ENCODE assay signal across 16 cellular contexts in the genomic region with DNA sequence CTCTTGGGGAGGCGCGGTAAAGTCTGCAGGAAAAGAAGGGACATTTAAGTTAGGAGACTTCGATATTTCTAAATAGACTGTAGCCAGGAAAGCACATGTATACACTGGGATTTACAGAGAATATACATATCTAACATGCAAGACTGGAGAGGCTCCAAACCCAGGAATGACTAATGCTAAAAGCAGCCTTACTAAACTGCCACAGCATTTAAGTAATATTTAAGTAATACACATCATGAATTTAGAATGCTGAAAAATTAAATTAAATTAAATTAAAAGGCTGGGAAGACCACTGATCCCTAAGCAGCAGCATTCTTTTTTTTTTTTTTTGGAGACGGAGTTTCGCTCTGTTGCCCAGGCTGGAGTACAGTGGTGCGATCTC.
DNase-seq lines count a peak whose midpoint lies in the region; ATAC-seq and TF ChIP-seq lines count a peak whose summit lies in the region.
"Had no signal": no experiment of that assay in that cellular context is flagged by ENCODE, and none has a peak within 500 bp of the region (broad histone marks: within the 10 kb centered on the region; RNA-seq: fewer than 3 reads in every experiment).

No MANE protein-coding gene starts in this region.

- H2BK12ac ChIP-seq in mesenchymal stem cell (ENCODE audit: low read length in 2 of 2) = no peak overlapping the region

- no peaks in the 10 kb centered on the region for H3K27me3 ChIP-seq in Peyer's patch
- H3K27me3 ChIP-seq in mesenchymal stem cell (ENCODE audit: control insufficient read depth in 1 of 2, insufficient read depth in 1 of 2, low read length in 2 of 2) = no peaks in the 10 kb centered on the region

- no peak overlapping the region for H3K4ac ChIP-seq in mesenchymal stem cell (ENCODE audit: low read depth in 1 of 2, low read length in 2 of 2)

- H2BK5ac ChIP-seq in mesenchymal stem cell (ENCODE audit: low read depth, low read length, poor library complexity, severe bottlenecking) = no peak overlapping the region

- H3K36me3 ChIP-seq in Peyer's patch = no peaks in the 10 kb centered on the region
- peaks cover 0 to 12% of the 10 kb centered on the region in 2 experiments for H3K36me3 ChIP-seq in mesenchymal stem cell (ENCODE audit: control insufficient read depth in 1 of 2, insufficient read depth in 2 of 2, low read depth in 1 of 2, low read length in 2 of 2)
- H3K36me3 ChIP-seq: thoracic aorta had no signal

- no peaks in the 10 kb centered on the region for H3K9me3 ChIP-seq in Peyer's patch
- no peaks in the 10 kb centered on the region for H3K9me3 ChIP-seq in mesenchymal stem cell (ENCODE audit: control insufficient read depth, low read length)
- H3K9me3 ChIP-seq: thoracic aorta had no signal

- WGBS in mesenchymal stem cell = 97% methylated on average over 2 of the region's 6 CpGs

- H4K91ac ChIP-seq in mesenchymal stem cell (ENCODE audit: low read length) = no peak overlapping the region

- H3K4me1 ChIP-seq in Peyer's patch (no peaks in the 10 kb centered on the region), mesenchymal stem cell (ENCODE audit: control insufficient read depth, insufficient read depth, low read depth, low read length) (peaks cover 3% of the 10 kb centered on the region)

- peaks cover 8% of the 10 kb centered on the region for H3K79me1 ChIP-seq in mesenchymal stem cell (replicated peaks; ENCODE audit: low read length, poor library complexity, severe bottlenecking)

- no peak overlapping the region for H3K23ac ChIP-seq in mesenchymal stem cell (ENCODE audit: low read length in 2 of 2)

- H3K14ac ChIP-seq in mesenchymal stem cell (ENCODE audit: low read length in 2 of 2) = no peak overlapping the region

- H3K4me2 ChIP-seq in mesenchymal stem cell (ENCODE audit: low read length, poor library complexity, severe bottlenecking) = no peak overlapping the region
- H3K4me2 ChIP-seq: GM23338 had no signal

- H3K4me3 ChIP-seq in AG10803 (ENCODE audit: low read length) = no peak overlapping the region
- no peak overlapping the region for H3K4me3 ChIP-seq in Peyer's patch
- no peak overlapping the region for H3K4me3 ChIP-seq in epithelial cell of esophagus (ENCODE audit: low read length)
- H3K4me3 ChIP-seq in mesenchymal stem cell (ENCODE audit: insufficient read depth in 1 of 2, low read depth in 1 of 2, low read length in 2 of 2) = no peak overlapping the region
- H3K4me3 ChIP-seq: GM23338, thoracic aorta had no signal

- DNase-seq in AG10803 (ENCODE audit: low read depth) (peak; percentile 25), Peyer's patch (no peak), epithelial cell of esophagus (ENCODE audit: low read depth) (peak; percentile 65), mesenchymal stem cell (peak; percentile 68), NCI-H1930 (lab: John Stamatoyannopoulos, UW) (no peak), NCI-H2171 (lab: John Stamatoyannopoulos, UW) (no peak), NCI-H446 (lab: John Stamatoyannopoulos, UW) (no peak)
- DNase-seq: activated CD4-positive, alpha-beta T cell treated with anti-CD3 and anti-CD28 coated beads, Interleukin-2, amount 50 U/mL, for 4 hours; activated naive CD8-positive, alpha-beta T cell treated with anti-CD3 and anti-CD28 coated beads, Interleukin-2, amount 10 ng/mL, durations not matched to agents 7 days and 5 days; activated T-cell treated with anti-CD3 and anti-CD28 coated beads, Interleukin-2, amount 50 U/mL, for 4 hours; hypothalamus; NCI-H1092 treated with DMSO at 0.1 percent for 48 hours; posterior cingulate gyrus had no signal

- no peak for ATAC-seq in GM21825 (IDR thresholded peaks at IDR 0.05; ENCODE audit: unreplicated experiment)
- ATAC-seq: activated T-cell treated with anti-CD3 and anti-CD28 coated beads, Interleukin-2, amount 50 U/mL, for 4 hours; GM23338 had no signal

- no peak overlapping the region for H2BK15ac ChIP-seq in mesenchymal stem cell (ENCODE audit: low read depth, poor library complexity, severe bottlenecking)

- no peak overlapping the region for H2AK5ac ChIP-seq in mesenchymal stem cell (ENCODE audit: low read length, severe bottlenecking)

- H4K8ac ChIP-seq in mesenchymal stem cell (ENCODE audit: low read length) = no peak overlapping the region

- TF ChIP-seq POLR2A in Peyer's patch (IDR thresholded peaks at IDR 0.05) = no peak

- no peak overlapping the region for H2AFZ ChIP-seq in mesenchymal stem cell (ENCODE audit: low read depth, low read length)
- H2AFZ ChIP-seq: GM23338 had no signal

- H2BK120ac ChIP-seq in mesenchymal stem cell (ENCODE audit: low read depth, low read length) = no peak overlapping the region

- TF ChIP-seq CTCF in AG10803 (conservative IDR thresholded peaks at IDR 0.05; ENCODE audit: low read length) (no peak), Peyer's patch (IDR thresholded peaks at IDR 0.05) (no peak), epithelial cell of esophagus (IDR thresholded peaks at IDR 0.05; ENCODE audit: insufficient read depth, low read depth, low read length, missing control alignments) (no peak)

- no peak overlapping the region for H3K18ac ChIP-seq in mesenchymal stem cell (ENCODE audit: low read depth in 1 of 2, low read length in 2 of 2)

- H3K9ac ChIP-seq in mesenchymal stem cell (ENCODE audit: low read length) = no peak overlapping the region

- H3K27ac ChIP-seq in Peyer's patch = peak overlapping the region in 3 of 4 donors; percentile 10 to 80 (median 66)
- peak overlapping the region; percentile 93 for H3K27ac ChIP-seq in mesenchymal stem cell (ENCODE audit: low read length, poor library complexity, severe bottlenecking)
- H3K27ac ChIP-seq: thoracic aorta had no signal

Comparison
In these comparisons a context has a peak if more than half of its experiments do, and no peak if none do; other contexts are left out.
1. DNase-seq: peak in AG10803 (single experiment), epithelial cell of esophagus (single experiment) and mesenchymal stem cell (single experiment); none in Peyer's patch (0 of 3), NCI-H1930 (0 of 2), NCI-H2171 (single experiment) and NCI-H446 (0 of 2).